Comparison of ENCODE assay signal across 10 cellular contexts in genomic region chr7:107078517-107078966, GRCh38. TPM values are rescaled to one million over a fixed set of nuclear protein-coding genes. Genes with fewer than 3 reads are reported as not detected.
DNase-seq lines count a peak whose midpoint lies in the region; ATAC-seq, FAIRE-seq and TF ChIP-seq lines count a peak whose summit lies in the region.
"Had no signal": no experiment of that assay in that cellular context is flagged by ENCODE, and none has a peak within 500 bp of the region (broad histone marks: within the 10 kb centered on the region; RNA-seq: fewer than 3 reads in every experiment).

No MANE protein-coding gene starts in this region.

- no peak for ATAC-seq in HG02852 (IDR thresholded peaks at IDR 0.05; ENCODE audit: unreplicated experiment)
- ATAC-seq: activated CD8-positive, alpha-beta memory T cell treated with anti-CD3 and anti-CD28 coated beads, Interleukin-2, amount 10 ng/mL, durations not matched to agents 7 days and 5 days had no signal

- peak; percentile 72 for DNase-seq in ELF-1 (ENCODE audit: low read depth, low spot score)
- DNase-seq in NCI-H187 (lab: John Stamatoyannopoulos, UW), result peak; percentile 19 to 29
- DNase-seq in bronchial epithelial cell (ENCODE audit: low read depth), result peak; percentile 81
- DNase-seq in myocyte (ENCODE audit: low read depth), result peak; percentile 6
- DNase-seq in activated CD8-positive, alpha-beta memory T cell treated with anti-CD3 and anti-CD28 coated beads, Interleukin-2, amount 50 U/mL, for 48 hours, result no peak
- DNase-seq in germinal center (ENCODE audit: low spot score), result no peak
- DNase-seq: activated CD8-positive, alpha-beta memory T cell treated with anti-CD3 and anti-CD28 coated beads, Interleukin-2, amount 10 ng/mL, durations not matched to agents 7 days and 5 days; central memory CD4-positive, alpha-beta T cell; occipital lobe had no signal

- no peaks in the 10 kb centered on the region for H3K36me3 ChIP-seq in bronchial epithelial cell (ENCODE audit: control insufficient read depth, insufficient read depth, low read length)

- FAIRE-seq in bronchial epithelial cell (lab: Jason Lieb, UNC), result no peak

- no peaks in the 10 kb centered on the region for H3K27me3 ChIP-seq in bronchial epithelial cell (ENCODE audit: control insufficient read depth, insufficient read depth, low read length)

- no peak for TF ChIP-seq CTCF in bronchial epithelial cell (IDR thresholded peaks at IDR 0.05; ENCODE audit: insufficient read depth, low read length, severe bottlenecking)

- no peak overlapping the region for H3K4me3 ChIP-seq in bronchial epithelial cell (ENCODE audit: low read depth, low read length)

RNA-seq across cellular contexts. Expression of gene PRKAR2B, which starts 34.0 kb away (rescaled TPM):
- total RNA-seq in bronchial epithelial cell (0.26 TPM in 1 of 2 replicates, not detected in the other), myocyte (0.08 TPM in 1 of 2 replicates, not detected in the other)
- 0.06 TPM for polyA plus RNA-seq in myocyte (2012)

Comparison
In these comparisons a context has a peak if more than half of its experiments do, and no peak if none do; other contexts are left out.
1. DNase-seq: peak in ELF-1 (single experiment), NCI-H187 (2 of 2), bronchial epithelial cell (single experiment) and myocyte (single experiment); none in activated CD8-positive, alpha-beta memory T cell treated with anti-CD3 and anti-CD28 coated beads, Interleukin-2, amount 50 U/mL, for 48 hours (single experiment) and germinal center (single experiment).